In the genomic region with DNA sequence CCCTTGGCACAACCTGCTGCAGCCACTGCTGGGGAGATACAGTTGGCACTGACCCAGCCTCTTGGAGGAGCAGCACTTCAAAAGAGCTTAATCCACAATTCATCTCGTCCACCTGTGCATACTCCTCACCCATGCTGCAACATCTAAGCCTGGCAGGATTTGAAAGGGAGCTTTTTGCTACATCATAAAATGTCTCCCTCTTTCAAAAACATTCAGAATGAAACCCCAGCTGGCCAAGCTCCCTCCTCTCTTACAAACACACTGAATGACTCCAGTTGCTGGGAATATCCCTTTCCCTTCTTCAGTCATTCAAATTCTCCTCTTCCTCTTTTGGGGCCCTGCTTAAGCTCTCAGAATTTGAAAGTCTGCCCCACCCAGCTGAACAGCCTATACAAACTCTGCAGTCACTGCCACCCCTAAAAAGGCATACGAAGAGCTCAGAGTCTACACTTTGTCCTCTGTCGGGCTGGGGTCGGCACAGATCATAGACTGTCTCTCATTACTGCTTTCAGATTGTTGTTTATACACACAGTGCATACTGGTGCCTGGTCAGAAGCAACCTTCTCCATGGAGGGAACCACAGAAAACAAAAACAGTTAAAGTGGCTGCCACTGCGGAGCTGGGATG, we compare ENCODE assay signal across 11 cellular contexts. TPM values are rescaled to one million over a fixed set of nuclear protein-coding genes. Genes with fewer than 3 reads are reported as not detected.
A peak's percentile ranks its signal among the peaks of the same experiment; 100 is the strongest.
DNase-seq lines count a peak whose midpoint lies in the region; ATAC-seq and TF ChIP-seq lines count a peak whose summit lies in the region.
"Had no signal": no experiment of that assay in that cellular context is flagged by ENCODE, and none has a peak within 500 bp of the region (broad histone marks: within the 10 kb centered on the region; RNA-seq: fewer than 3 reads in every experiment).

No MANE protein-coding gene starts in this region.

- peaks cover 7 to 97% of the 10 kb centered on the region in 2 donors for H3K36me3 ChIP-seq in gastroesophageal sphincter

- no peak for TF ChIP-seq EP300 in gastroesophageal sphincter (IDR thresholded peaks at IDR 0.05)

- intact Hi-C loops in activated T-helper 2 cell treated with anti-CD3 and anti-CD28 coated beads, Interferon-gamma antibody, Interleukin-2, Interleukin-4, amounts not matched to agents 10 μg/mL and 5 μg/mL and 100 μg/mL, durations not matched to agents 14 hours and 24 hours and 36 hours (cut with micrococcal nuclease), result no loop called here
- intact Hi-C loops in sciatic nerve (cut with DNase I), result no loop called here

- TF ChIP-seq POLR2A in gastroesophageal sphincter (IDR thresholded peaks at IDR 0.05), result no peak

- H3K4me3 ChIP-seq in gastroesophageal sphincter, result no peak overlapping the region
- H3K4me3 ChIP-seq: neural progenitor cell had no signal

- H3K9me3 ChIP-seq in gastroesophageal sphincter, result no peaks in the 10 kb centered on the region

- no peak overlapping the region for H3K27ac ChIP-seq in gastroesophageal sphincter
- H3K27ac ChIP-seq: neural progenitor cell had no signal

- peaks cover 0 to 15% (median 0%) of the 10 kb centered on the region in 3 donors for H3K4me1 ChIP-seq in gastroesophageal sphincter
- H3K4me1 ChIP-seq: neural progenitor cell had no signal

- H3K27me3 ChIP-seq in gastroesophageal sphincter, result no peaks in the 10 kb centered on the region
- H3K27me3 ChIP-seq: neural progenitor cell had no signal

- H3K9me3 Mint-ChIP-seq in T-helper 1 cell treated with Interleukin-12 subunit alpha and Interleukin-12 subunit beta and Interleukin-4 antibody, amounts not matched to agents 30 μg/mL and 1 μg/mL, for 36 hours, result no peaks in the 10 kb centered on the region
- H3K9me3 Mint-ChIP-seq in activated T-helper 2 cell treated with anti-CD3 and anti-CD28 coated beads, Interferon-gamma antibody, Interleukin-2, Interleukin-4, amounts not matched to agents 10 μg/mL and 5 μg/mL and 100 μg/mL, durations not matched to agents 14 hours and 24 hours and 36 hours, result no peaks in the 10 kb centered on the region
- H3K9me3 Mint-ChIP-seq: neural progenitor cell had no signal

- peak overlapping the region; percentile 73 for H3K27ac Mint-ChIP-seq in T-helper 1 cell treated with Interleukin-12 subunit alpha and Interleukin-12 subunit beta and Interleukin-4 antibody, amounts not matched to agents 30 μg/mL and 1 μg/mL, for 36 hours
- peak overlapping the region; percentile 78 for H3K27ac Mint-ChIP-seq in activated T-helper 2 cell treated with anti-CD3 and anti-CD28 coated beads, Interferon-gamma antibody, Interleukin-2, Interleukin-4, amounts not matched to agents 10 μg/mL and 5 μg/mL and 100 μg/mL, durations not matched to agents 14 hours and 24 hours and 36 hours
- H3K27ac Mint-ChIP-seq: neural progenitor cell had no signal

- no peak overlapping the region for H3K4me3 Mint-ChIP-seq in T-helper 1 cell treated with Interleukin-12 subunit alpha and Interleukin-12 subunit beta and Interleukin-4 antibody, amounts not matched to agents 30 μg/mL and 1 μg/mL, for 36 hours
- H3K4me3 Mint-ChIP-seq in activated T-helper 2 cell treated with anti-CD3 and anti-CD28 coated beads, Interferon-gamma antibody, Interleukin-2, Interleukin-4, amounts not matched to agents 10 μg/mL and 5 μg/mL and 100 μg/mL, durations not matched to agents 14 hours and 24 hours and 36 hours (ENCODE audit: low read depth), result no peak overlapping the region
- H3K4me3 Mint-ChIP-seq: neural progenitor cell had no signal

- H3K27me3 Mint-ChIP-seq in T-helper 1 cell treated with Interleukin-12 subunit alpha and Interleukin-12 subunit beta and Interleukin-4 antibody, amounts not matched to agents 30 μg/mL and 1 μg/mL, for 36 hours (ENCODE audit: low read depth), result no peaks in the 10 kb centered on the region
- H3K27me3 Mint-ChIP-seq in activated T-helper 2 cell treated with anti-CD3 and anti-CD28 coated beads, Interferon-gamma antibody, Interleukin-2, Interleukin-4, amounts not matched to agents 10 μg/mL and 5 μg/mL and 100 μg/mL, durations not matched to agents 14 hours and 24 hours and 36 hours (ENCODE audit: low read depth), result no peaks in the 10 kb centered on the region

- TF ChIP-seq CTCF in gastroesophageal sphincter (IDR thresholded peaks at IDR 0.05), result no peak

- peak; percentile 48 for ATAC-seq in HG02884 (IDR thresholded peaks at IDR 0.05; ENCODE audit: unreplicated experiment)
- ATAC-seq in gastroesophageal sphincter, result no peak
- no peak for ATAC-seq in sciatic nerve

- 62 to 70% methylated on average over 5 of the region's 5 CpGs for WGBS in gastroesophageal sphincter (ENCODE audit: low coverage in 1 of 2), 2 donors

- peaks cover 21% of the 10 kb centered on the region for H3K4me1 Mint-ChIP-seq in T-helper 1 cell treated with Interleukin-12 subunit alpha and Interleukin-12 subunit beta and Interleukin-4 antibody, amounts not matched to agents 30 μg/mL and 1 μg/mL, for 36 hours (ENCODE audit: low read depth)
- H3K4me1 Mint-ChIP-seq in activated T-helper 2 cell treated with anti-CD3 and anti-CD28 coated beads, Interferon-gamma antibody, Interleukin-2, Interleukin-4, amounts not matched to agents 10 μg/mL and 5 μg/mL and 100 μg/mL, durations not matched to agents 14 hours and 24 hours and 36 hours (ENCODE audit: low read depth), result peaks cover 31% of the 10 kb centered on the region
- H3K4me1 Mint-ChIP-seq: neural progenitor cell had no signal

- DNase-seq in T-helper 1 cell (no peak), pons (ENCODE audit: low spot score) (peak; percentile 32), sciatic nerve (ENCODE audit: low spot score) (no peak)
- DNase-seq in activated T-helper 2 cell treated with anti-CD3 and anti-CD28 coated beads, Interferon-gamma antibody, Interleukin-2, Interleukin-4, amounts not matched to agents 10 μg/mL and 5 μg/mL and 100 μg/mL, durations not matched to agents 14 hours and 24 hours and 36 hours (ENCODE audit: low spot score), result no peak
- DNase-seq in NK-92 treated with Interleukin-12 subunit alpha and Interleukin-12 subunit beta, amount 100 ng/mL, for 24 hours (lab: John Stamatoyannopoulos, UW), result no peak
- DNase-seq: erythroblast, MM.1S had no signal

- peaks cover 39% of the 10 kb centered on the region for H3K36me3 Mint-ChIP-seq in T-helper 1 cell treated with Interleukin-12 subunit alpha and Interleukin-12 subunit beta and Interleukin-4 antibody, amounts not matched to agents 30 μg/mL and 1 μg/mL, for 36 hours (ENCODE audit: low read depth)
- H3K36me3 Mint-ChIP-seq in activated T-helper 2 cell treated with anti-CD3 and anti-CD28 coated beads, Interferon-gamma antibody, Interleukin-2, Interleukin-4, amounts not matched to agents 10 μg/mL and 5 μg/mL and 100 μg/mL, durations not matched to agents 14 hours and 24 hours and 36 hours (ENCODE audit: low read depth), result peaks cover 86% of the 10 kb centered on the region

RNA-seq across cellular contexts. Expression of a gene that starts 8.8 kb away (rescaled TPM):
- total RNA-seq in activated T-helper 2 cell treated with anti-CD3 and anti-CD28 coated beads, Interferon-gamma antibody, Interleukin-2, Interleukin-4, amounts not matched to agents 10 μg/mL and 5 μg/mL and 100 μg/mL, durations not matched to agents 14 hours and 24 hours and 36 hours, result 63.7 and 66.7 TPM in 2 replicates
- total RNA-seq in gastroesophageal sphincter (10 to 100 TPM; 22.2 to 38.0 (median 23.2) TPM), sciatic nerve (27.6 TPM)

RNA-seq across cellular contexts. Expression of a gene that starts 27.5 kb away (rescaled TPM):
- total RNA-seq in activated T-helper 2 cell treated with anti-CD3 and anti-CD28 coated beads, Interferon-gamma antibody, Interleukin-2, Interleukin-4, amounts not matched to agents 10 μg/mL and 5 μg/mL and 100 μg/mL, durations not matched to agents 14 hours and 24 hours and 36 hours, result 455 and 459 TPM in 2 replicates
- total RNA-seq in gastroesophageal sphincter (100 to 1,000 TPM; 112 to 157 (median 131) TPM), sciatic nerve (69.5 TPM)
